Comparison of ENCODE assay signal across 20 cellular contexts in the genomic region with DNA sequence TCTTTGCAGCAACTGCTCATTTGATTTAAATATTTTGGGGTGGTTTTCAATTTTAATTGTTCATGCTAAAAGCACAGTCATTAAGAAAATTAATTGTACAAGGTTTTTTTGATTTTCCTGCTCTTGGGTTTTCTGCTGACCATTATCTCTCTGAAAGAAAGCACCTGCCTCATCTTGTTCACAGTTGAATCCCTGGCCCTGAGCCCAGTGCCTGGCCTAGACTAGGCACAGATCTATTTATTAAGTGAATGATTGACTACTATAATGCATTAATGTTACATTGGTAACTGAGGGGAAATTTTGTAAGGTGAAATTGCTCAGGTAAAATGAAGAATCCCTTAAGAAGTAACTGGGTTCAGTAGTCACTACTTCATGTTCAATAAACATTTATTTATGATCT. TPM values are rescaled to one million over a fixed set of nuclear protein-coding genes. Genes with fewer than 3 reads are reported as not detected.
DNase-seq lines count a peak whose midpoint lies in the region; ATAC-seq and TF ChIP-seq lines count a peak whose summit lies in the region.
"Had no signal": no experiment of that assay in that cellular context is flagged by ENCODE, and none has a peak within 500 bp of the region (broad histone marks: within the 10 kb centered on the region; RNA-seq: fewer than 3 reads in every experiment).

No MANE protein-coding gene starts in this region.

- H3K27ac ChIP-seq in VCaP, result peak overlapping the region; percentile 25; the same call in 1 of the 2 replicates
- H3K27ac ChIP-seq: BLaER1 treated with 17β-estradiol and CSF1 and Interleukin-3, amounts not matched to agents 10 nM and 100 nM; HL-60 had no signal

- TF ChIP-seq CTCF in VCaP (conservative IDR thresholded peaks at IDR 0.05), result no peak

- ATAC-seq in left lobe of liver (peak; percentile 46), GM18502 (IDR thresholded peaks at IDR 0.05; ENCODE audit: poor library complexity, unreplicated experiment) (no peak)
- ATAC-seq: CD8-positive, alpha-beta T cell; GM12878; GM23338 had no signal

- DNase-seq in COLO668 (lab: John Stamatoyannopoulos, UW; ENCODE audit: unreplicated experiment), result peak; percentile 26
- DNase-seq in left lobe of liver (ENCODE audit: low spot score), result peak; percentile 63
- peak; percentile 58 for DNase-seq in mucosa of gallbladder (ENCODE audit: low spot score)
- DNase-seq in NCI-H1694 treated with DMSO at 0.1 percent for 48 hours (lab: John Stamatoyannopoulos, UW), result no peak
- DNase-seq: CD8-positive, alpha-beta T cell; COR-L47; DMS 273 treated with DMSO at 0.1 percent for 48 hours; DMS53; DND-41; EL; HCEC 1CT had no signal

RNA-seq across cellular contexts. Expression of gene IL1RL2, which starts 22.0 kb away (rescaled TPM):
- total RNA-seq in left lobe of liver (2.5 TPM), mucosa of gallbladder (2.3 TPM)
- total RNA-seq: A172; B cell; CD8-positive, alpha-beta T cell; G401; GM12878; GM23338 had no signal
